In genomic region chr1:77683142-77683835, GRCh38 we compare ENCODE assay signal across 1 cellular context.
TF ChIP-seq lines count a peak whose summit lies in the region.

No MANE protein-coding gene starts in this region.

TF ChIP-seq in HepG2, 621 proteins besides CTCF, POLR2A, EP300 and RAD21 (continued from another document and continues in another):
- TF ChIP-seq CEBPG (CRISPR knock-in tag; IDR thresholded peaks at IDR 0.05), result 0 out of 2 replicates have a peak, but pooled peaks have one; percentile 5
- TF ChIP-seq HNRNPK (IDR thresholded peaks at IDR 0.05; ENCODE audit: low read depth, low read length, poor library complexity, severe bottlenecking), result peak; percentile 99
- TF ChIP-seq ZNF766 (CRISPR knock-in tag; IDR thresholded peaks at IDR 0.05; ENCODE audit: borderline replicate concordance), result 0 out of 2 replicates have a peak, but pooled peaks have one; percentile 25
- TF ChIP-seq ZNF670 (CRISPR knock-in tag; IDR thresholded peaks at IDR 0.05; ENCODE audit: borderline replicate concordance), result no peak
- peak; percentile 41; the same call in 1 of the 2 replicates for TF ChIP-seq SOX5 (CRISPR knock-in tag; IDR thresholded peaks at IDR 0.05; ENCODE audit: borderline replicate concordance)
- peak; percentile 37; the same call in 1 of the 2 replicates for TF ChIP-seq MED1 (CRISPR knock-in tag; IDR thresholded peaks at IDR 0.05)
- TF ChIP-seq STAG1 (CRISPR knock-in tag; IDR thresholded peaks at IDR 0.05), result peak; percentile 77
- TF ChIP-seq GMEB1 (CRISPR knock-in tag; IDR thresholded peaks at IDR 0.05; ENCODE audit: borderline replicate concordance), result 0 out of 2 replicates have a peak, but pooled peaks have one; percentile 3
- no peak for TF ChIP-seq SRSF1 (optimal IDR thresholded peaks at IDR 0.05; ENCODE audit: low read depth, low read length)
- peak; percentile 86 for TF ChIP-seq GABPA (IDR thresholded peaks at IDR 0.05; ENCODE audit: low read depth, low read length)
- TF ChIP-seq GABPA (CRISPR knock-in tag; IDR thresholded peaks at IDR 0.05; ENCODE audit: low read depth), result peak; percentile 88
- TF ChIP-seq SMAD9 (CRISPR knock-in tag; IDR thresholded peaks at IDR 0.05), result no peak
- TF ChIP-seq ZNF83 (CRISPR knock-in tag; IDR thresholded peaks at IDR 0.05; ENCODE audit: borderline replicate concordance), result no peak; the same call in 1 of the 2 replicates
- TF ChIP-seq, protein P1, sequence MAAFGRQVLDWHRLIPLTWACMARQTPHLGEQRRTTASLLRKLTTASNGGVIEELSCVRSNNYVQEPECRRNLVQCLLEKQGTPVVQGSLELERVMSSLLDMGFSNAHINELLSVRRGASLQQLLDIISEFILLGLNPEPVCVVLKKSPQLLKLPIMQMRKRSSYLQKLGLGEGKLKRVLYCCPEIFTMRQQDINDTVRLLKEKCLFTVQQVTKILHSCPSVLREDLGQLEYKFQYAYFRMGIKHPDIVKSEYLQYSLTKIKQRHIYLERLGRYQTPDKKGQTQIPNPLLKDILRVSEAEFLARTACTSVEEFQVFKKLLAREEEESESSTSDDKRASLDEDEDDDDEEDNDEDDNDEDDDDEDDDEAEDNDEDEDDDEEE (CRISPR knock-in tag; IDR thresholded peaks at IDR 0.05), result no peak
- 0 out of 2 replicates have a peak, but pooled peaks have one; percentile 28 for TF ChIP-seq ZNF414 (CRISPR knock-in tag; IDR thresholded peaks at IDR 0.05)
- TF ChIP-seq, protein P2, sequence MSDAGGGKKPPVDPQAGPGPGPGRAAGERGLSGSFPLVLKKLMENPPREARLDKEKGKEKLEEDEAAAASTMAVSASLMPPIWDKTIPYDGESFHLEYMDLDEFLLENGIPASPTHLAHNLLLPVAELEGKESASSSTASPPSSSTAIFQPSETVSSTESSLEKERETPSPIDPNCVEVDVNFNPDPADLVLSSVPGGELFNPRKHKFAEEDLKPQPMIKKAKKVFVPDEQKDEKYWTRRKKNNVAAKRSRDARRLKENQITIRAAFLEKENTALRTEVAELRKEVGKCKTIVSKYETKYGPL (CRISPR knock-in tag; IDR thresholded peaks at IDR 0.05), result no peak
- no peak for TF ChIP-seq AHDC1 (CRISPR knock-in tag; IDR thresholded peaks at IDR 0.05; ENCODE audit: borderline replicate concordance)
- TF ChIP-seq CBX5 (CRISPR knock-in tag; IDR thresholded peaks at IDR 0.05; ENCODE audit: borderline replicate concordance), result no peak
- no peak for TF ChIP-seq SRY (CRISPR knock-in tag; IDR thresholded peaks at IDR 0.05)
- TF ChIP-seq JUN (CRISPR knock-in tag; IDR thresholded peaks at IDR 0.05), result no peak; the same call in 1 of the 2 replicates
- TF ChIP-seq FOXK2 (IDR thresholded peaks at IDR 0.05), result no peak
- TF ChIP-seq ZNF530 (CRISPR knock-in tag; IDR thresholded peaks at IDR 0.05; ENCODE audit: low read depth), result no peak
- no peak for TF ChIP-seq ZBTB3 (CRISPR knock-in tag; IDR thresholded peaks at IDR 0.05; ENCODE audit: borderline replicate concordance, low read depth)
- peak; percentile 88 to 94 for TF ChIP-seq HMGXB4 (CRISPR knock-in tag; IDR thresholded peaks at IDR 0.05; ENCODE audit: borderline replicate concordance in 1 of 2, low read depth in 1 of 2)
- 0 out of 2 replicates have a peak, but pooled peaks have one; percentile 60 for TF ChIP-seq ZFP82 (CRISPR knock-in tag; IDR thresholded peaks at IDR 0.05; ENCODE audit: borderline replicate concordance)
- no peak for TF ChIP-seq SIX1 (CRISPR knock-in tag; IDR thresholded peaks at IDR 0.05; ENCODE audit: borderline replicate concordance)
- peak; percentile 10; the same call in 1 of the 2 replicates for TF ChIP-seq ZNF460 (CRISPR knock-in tag; IDR thresholded peaks at IDR 0.05; ENCODE audit: borderline replicate concordance)
- TF ChIP-seq ZNF724P (CRISPR knock-in tag; IDR thresholded peaks at IDR 0.05; ENCODE audit: borderline replicate concordance), result 0 out of 2 replicates have a peak, but pooled peaks have one; percentile 73
- TF ChIP-seq HNF4G (IDR thresholded peaks at IDR 0.05; ENCODE audit: borderline replicate concordance, low read depth, low read length), result peak; percentile 40; the same call in 1 of the 2 replicates
- TF ChIP-seq HNF4G (CRISPR knock-in tag; IDR thresholded peaks at IDR 0.05; ENCODE audit: borderline replicate concordance, low read depth), result no peak; the same call in 1 of the 2 replicates
- no peak for TF ChIP-seq CERS6 (CRISPR knock-in tag; IDR thresholded peaks at IDR 0.05)
- TF ChIP-seq ZNF263 (CRISPR knock-in tag; IDR thresholded peaks at IDR 0.05), result no peak
- TF ChIP-seq PHF8 (CRISPR knock-in tag; IDR thresholded peaks at IDR 0.05), result peak; percentile 66
- TF ChIP-seq, protein P3, sequence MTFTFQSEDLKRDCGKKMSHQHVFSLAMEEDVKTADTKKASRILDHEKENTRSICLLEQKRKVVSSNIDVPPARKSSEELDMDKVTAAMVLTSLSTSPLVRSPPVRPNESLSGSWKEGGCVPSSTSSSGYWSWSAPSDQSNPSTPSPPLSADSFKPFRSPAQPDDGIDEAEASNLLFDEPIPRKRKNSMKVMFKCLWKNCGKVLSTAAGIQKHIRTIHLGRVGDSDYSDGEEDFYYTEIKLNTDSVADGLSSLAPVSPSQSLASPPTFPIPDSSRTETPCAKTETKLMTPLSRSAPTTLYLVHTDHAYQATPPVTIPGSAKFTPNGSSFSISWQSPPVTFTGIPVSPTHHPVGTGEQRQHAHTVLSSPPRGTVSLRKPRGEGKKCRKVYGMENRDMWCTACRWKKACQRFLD (CRISPR knock-in tag; IDR thresholded peaks at IDR 0.05; ENCODE audit: borderline replicate concordance), result 0 out of 2 replicates have a peak, but pooled peaks have one; percentile 47
- TF ChIP-seq ZMYM3 (CRISPR knock-in tag; IDR thresholded peaks at IDR 0.05), result peak; percentile 13; the same call in 1 of the 2 replicates
- no peak for TF ChIP-seq IRX3 (CRISPR knock-in tag; IDR thresholded peaks at IDR 0.05; ENCODE audit: borderline replicate concordance, low read depth)
- TF ChIP-seq ZNF782 (CRISPR knock-in tag; IDR thresholded peaks at IDR 0.05; ENCODE audit: borderline replicate concordance), result no peak
- TF ChIP-seq, protein P4, sequence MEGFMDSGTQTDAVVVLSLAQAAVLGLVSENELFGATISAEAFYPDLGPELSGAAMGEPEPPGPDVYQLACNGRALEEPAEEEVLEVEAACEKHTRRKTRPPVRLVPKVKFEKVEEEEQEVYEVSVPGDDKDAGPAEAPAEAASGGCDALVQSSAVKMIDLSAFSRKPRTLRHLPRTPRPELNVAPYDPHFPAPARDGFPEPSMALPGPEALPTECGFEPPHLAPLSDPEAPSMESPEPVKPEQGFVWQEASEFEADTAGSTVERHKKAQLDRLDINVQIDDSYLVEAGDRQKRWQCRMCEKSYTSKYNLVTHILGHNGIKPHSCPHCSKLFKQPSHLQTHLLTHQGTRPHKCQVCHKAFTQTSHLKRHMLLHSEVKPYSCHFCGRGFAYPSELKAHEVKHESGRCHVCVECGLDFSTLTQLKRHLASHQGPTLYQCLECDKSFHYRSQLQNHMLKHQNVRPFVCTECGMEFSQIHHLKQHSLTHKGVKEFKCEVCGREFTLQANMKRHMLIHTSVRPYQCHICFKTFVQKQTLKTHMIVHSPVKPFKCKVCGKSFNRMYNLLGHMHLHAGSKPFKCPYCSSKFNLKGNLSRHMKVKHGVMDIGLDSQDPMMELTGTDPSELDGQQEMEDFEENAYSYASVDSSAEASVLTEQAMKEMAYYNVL (CRISPR knock-in tag; IDR thresholded peaks at IDR 0.05; ENCODE audit: borderline replicate concordance), result peak; percentile 9; the same call in 1 of the 2 replicates
- TF ChIP-seq KAT7 (CRISPR knock-in tag; IDR thresholded peaks at IDR 0.05; ENCODE audit: borderline replicate concordance), result peak; percentile 78; the same call in 1 of the 2 replicates
- peak; percentile 86; the same call in 1 of the 2 replicates for TF ChIP-seq ZNF431 (CRISPR knock-in tag; IDR thresholded peaks at IDR 0.05; ENCODE audit: borderline replicate concordance, low read depth)
- no peak for TF ChIP-seq SP140L (CRISPR knock-in tag; IDR thresholded peaks at IDR 0.05; ENCODE audit: borderline replicate concordance)
- no peak; the same call in 1 of the 2 replicates for TF ChIP-seq MNT (IDR thresholded peaks at IDR 0.05)
- no peak for TF ChIP-seq SCMH1 (CRISPR knock-in tag; IDR thresholded peaks at IDR 0.05; ENCODE audit: borderline replicate concordance)
- TF ChIP-seq SKI (IDR thresholded peaks at IDR 0.05; ENCODE audit: partially characterized antibody), result peak; percentile 65
- no peak for TF ChIP-seq FOSL2 (CRISPR knock-in tag; IDR thresholded peaks at IDR 0.05)
- no peak for TF ChIP-seq ONECUT2 (CRISPR knock-in tag; IDR thresholded peaks at IDR 0.05)
- peak; percentile 81 for TF ChIP-seq DMAP1 (CRISPR knock-in tag; IDR thresholded peaks at IDR 0.05)
